In genomic region chr9:70389642-70390266, GRCh38 we compare ENCODE assay signal across 10 cellular contexts. TPM values are rescaled to one million over a fixed set of nuclear protein-coding genes. Genes with fewer than 3 reads are reported as not detected.
A peak's percentile ranks its signal among the peaks of the same experiment; 100 is the strongest.
DNase-seq lines count a peak whose midpoint lies in the region; ATAC-seq and TF ChIP-seq lines count a peak whose summit lies in the region.
"Had no signal": no experiment of that assay in that cellular context is flagged by ENCODE, and none has a peak within 500 bp of the region (broad histone marks: within the 10 kb centered on the region; RNA-seq: fewer than 3 reads in every experiment).

No MANE protein-coding gene starts in this region.

- H3K27ac ChIP-seq in effector memory CD4-positive, alpha-beta T cell (ENCODE audit: insufficient read depth, low read length, poor library complexity, severe bottlenecking), result no peak overlapping the region

- peak overlapping the region; percentile 53 for H3K27ac Mint-ChIP-seq in activated CD8-positive, alpha-beta T cell treated with anti-CD3 and anti-CD28 coated beads for 36 hours

- H3K27me3 ChIP-seq in effector memory CD4-positive, alpha-beta T cell (replicated peaks; ENCODE audit: control insufficient read depth, insufficient read depth, low read length, poor library complexity, severe bottlenecking), result no peaks in the 10 kb centered on the region

- POLR2A ChIA-PET in activated CD8-positive, alpha-beta T cell treated with anti-CD3 and anti-CD28 coated beads for 36 hours (lab: Charles Lee), result interaction anchor here (1.0 to 1.8 kb wide), 5 partner anchors 19 to 96 kb away, joined by 3 to 8 read pairs (median 4); no protein-coding TSS in a partner anchor

- no peak for TF ChIP-seq CTCF in activated CD8-positive, alpha-beta T cell treated with anti-CD3 and anti-CD28 coated beads for 36 hours (IDR thresholded peaks at IDR 0.05)
- no peak for TF ChIP-seq CTCF in fibroblast of pulmonary artery (IDR thresholded peaks at IDR 0.05; ENCODE audit: low read length, missing control alignments)

- no peaks in the 10 kb centered on the region for H3K27me3 Mint-ChIP-seq in activated CD8-positive, alpha-beta T cell treated with anti-CD3 and anti-CD28 coated beads for 36 hours

- H3K9me3 ChIP-seq in effector memory CD4-positive, alpha-beta T cell (ENCODE audit: control insufficient read depth, low read length), result no peaks in the 10 kb centered on the region

- intact Hi-C loops in activated CD8-positive, alpha-beta T cell treated with anti-CD3 and anti-CD28 coated beads for 36 hours (cut with micrococcal nuclease), result no loop called here

- peaks cover 19% of the 10 kb centered on the region for H3K4me1 ChIP-seq in effector memory CD4-positive, alpha-beta T cell (ENCODE audit: control insufficient read depth, insufficient read depth, low read length, poor library complexity, severe bottlenecking)

- peaks cover 79% of the 10 kb centered on the region for H3K4me1 Mint-ChIP-seq in activated CD8-positive, alpha-beta T cell treated with anti-CD3 and anti-CD28 coated beads for 36 hours (ENCODE audit: low read depth)

- no peaks in the 10 kb centered on the region for H3K9me3 Mint-ChIP-seq in activated CD8-positive, alpha-beta T cell treated with anti-CD3 and anti-CD28 coated beads for 36 hours

- peaks cover 26% of the 10 kb centered on the region for H3K36me3 Mint-ChIP-seq in activated CD8-positive, alpha-beta T cell treated with anti-CD3 and anti-CD28 coated beads for 36 hours (ENCODE audit: low read depth)

- peak; percentile 52 for ATAC-seq in activated CD8-positive, alpha-beta T cell treated with anti-CD3 and anti-CD28 coated beads for 36 hours
- ATAC-seq in GM19351 (IDR thresholded peaks at IDR 0.05; ENCODE audit: unreplicated experiment), result no peak

- no peak overlapping the region for H3K4me3 ChIP-seq in fibroblast of pulmonary artery (replicated peaks; ENCODE audit: low read depth, low read length)
- no peak overlapping the region for H3K4me3 ChIP-seq in effector memory CD4-positive, alpha-beta T cell (ENCODE audit: insufficient read depth, low read depth, low read length, poor library complexity, severe bottlenecking)

- peaks cover 8% of the 10 kb centered on the region for H3K36me3 ChIP-seq in effector memory CD4-positive, alpha-beta T cell (ENCODE audit: control insufficient read depth, insufficient read depth, low read length)

- no peak overlapping the region for H3K4me3 Mint-ChIP-seq in activated CD8-positive, alpha-beta T cell treated with anti-CD3 and anti-CD28 coated beads for 36 hours

- DNase-seq in EH (ENCODE audit: low read depth) (peak; percentile 57), fibroblast of pulmonary artery (ENCODE audit: low read depth) (peak; percentile 67), occipital lobe (lab: John Stamatoyannopoulos, UW) (peak; percentile 65), DMS114 treated with DMSO at 0.1 percent for 48 hours (lab: John Stamatoyannopoulos, UW; ENCODE audit: unreplicated experiment) (no peak), pons (ENCODE audit: low spot score) (no peak)
- DNase-seq in activated CD8-positive, alpha-beta T cell treated with anti-CD3 and anti-CD28 coated beads for 36 hours, result no peak
- DNase-seq in effector memory CD4-positive, alpha-beta T cell, result no peak
- DNase-seq: COR-L47, NCI-H524 treated with DMSO at 0.1 percent for 48 hours had no signal

- CTCF ChIA-PET in activated CD8-positive, alpha-beta T cell treated with anti-CD3 and anti-CD28 coated beads for 36 hours (lab: Charles Lee), result interaction anchor here (0.6 to 4.0 kb wide), 8 partner anchors 10 to 213 kb away, joined by 3 to 17 read pairs (median 3); no protein-coding TSS in a partner anchor

RNA-seq across cellular contexts. Expression of gene KLF9, which starts 24.7 kb away (rescaled TPM):
- 10 to 100 TPM; 19.0 to 20.1 TPM for total RNA-seq in activated CD8-positive, alpha-beta T cell treated with anti-CD3 and anti-CD28 coated beads for 36 hours
- total RNA-seq in occipital lobe, result 16.8 TPM

Comparison
In these comparisons a context has a peak if more than half of its experiments do, and no peak if none do; other contexts are left out.
1. DNase-seq: peak in EH (single experiment), fibroblast of pulmonary artery (single experiment) and occipital lobe (single experiment); none in activated CD8-positive, alpha-beta T cell treated with anti-CD3 and anti-CD28 coated beads for 36 hours (single experiment), DMS114 treated with DMSO at 0.1 percent for 48 hours (single experiment), effector memory CD4-positive, alpha-beta T cell (0 of 3) and pons (single experiment).